11 cellular contexts compared by ENCODE assay signal in genomic region chr9:72304538-72304937, GRCh38.
DNase-seq lines count a peak whose midpoint lies in the region; ATAC-seq and TF ChIP-seq lines count a peak whose summit lies in the region.
"Had no signal": no experiment of that assay in that cellular context is flagged by ENCODE, and none has a peak within 500 bp of the region (broad histone marks: within the 10 kb centered on the region; RNA-seq: fewer than 3 reads in every experiment).

No MANE protein-coding gene starts in this region.

- no peaks in the 10 kb centered on the region for H3K27me3 Mint-ChIP-seq in stimulated activated naive B cell treated with anti-CD40 and anti-IgM and Interleukin-4, amounts not matched to agents 10 μg/mL and 1 μg/mL and 100 μg/mL, for 72 hours
- peaks cover 2% of the 10 kb centered on the region for H3K27me3 Mint-ChIP-seq in endodermal cell (ENCODE audit: insufficient read depth)

- no peaks in the 10 kb centered on the region for H3K36me3 Mint-ChIP-seq in stimulated activated naive B cell treated with anti-CD40 and anti-IgM and Interleukin-4, amounts not matched to agents 10 μg/mL and 1 μg/mL and 100 μg/mL, for 72 hours
- no peaks in the 10 kb centered on the region for H3K36me3 Mint-ChIP-seq in endodermal cell (ENCODE audit: low read depth)

- CTCF ChIA-PET in SK-N-SH (lab: Yijun Ruan, JAX) = no interaction called here

- H3K79me2 ChIP-seq in SK-N-SH (ENCODE audit: insufficient read depth) = no peaks in the 10 kb centered on the region

- DNase-seq in SK-N-SH (no peak), adrenal gland (no peak), right lobe of liver (no peak), endodermal cell (no peak)
- DNase-seq in stimulated activated naive B cell treated with anti-CD40 and anti-IgM and Interleukin-4, amounts not matched to agents 10 μg/mL and 1 μg/mL and 100 μg/mL, for 72 hours = no peak
- DNase-seq: 8988T, Karpas-422, NCI-H69 had no signal

- peak overlapping the region; percentile 91 for H3K27ac Mint-ChIP-seq in stimulated activated naive B cell treated with anti-CD40 and anti-IgM and Interleukin-4, amounts not matched to agents 10 μg/mL and 1 μg/mL and 100 μg/mL, for 72 hours
- no peak overlapping the region for H3K27ac Mint-ChIP-seq in endodermal cell

- H3K4me2 ChIP-seq in SK-N-SH = no peak overlapping the region

- no peak overlapping the region for H3K9ac ChIP-seq in SK-N-SH
- no peak overlapping the region for H3K9ac ChIP-seq in endodermal cell (ENCODE audit: extremely low read depth, low read length, poor library complexity, severe bottlenecking)

- H3K27ac ChIP-seq in SK-N-SH (ENCODE audit: low read depth in 2 of 2, low read length in 1 of 2) (peak overlapping the region in 1 of 2 experiments; percentile 71; a peak in 1 of 4 replicates), adrenal gland (peak overlapping the region in 3 of 5 donors; percentile 57 to 86 (median 77)), right lobe of liver (peak overlapping the region in 2 of 3 donors; percentile 50 to 71), endodermal cell (ENCODE audit: low read depth, low read length) (no peak overlapping the region)

- intact Hi-C loops in adrenal gland (cut with DNase I) (no loop called here), right lobe of liver (cut with DNase I) (no loop called here)

- POLR2A ChIA-PET in SK-N-SH (lab: Yijun Ruan, JAX) = no interaction called here

- H3K27me3 ChIP-seq in SK-N-SH (ENCODE audit: insufficient read depth) (no peaks in the 10 kb centered on the region; the same call in 1 of the 2 replicates), adrenal gland (no peaks in the 10 kb centered on the region), right lobe of liver (no peaks in the 10 kb centered on the region), endodermal cell (ENCODE audit: control insufficient read depth, insufficient read depth, low read length, poor library complexity, severe bottlenecking) (no peaks in the 10 kb centered on the region)

- H3F3A ChIP-seq in SK-N-SH (replicated peaks; ENCODE audit: insufficient read depth) = no peaks in the 10 kb centered on the region

- TF ChIP-seq POLR2A in adrenal gland (IDR thresholded peaks at IDR 0.05) (no peak), right lobe of liver (IDR thresholded peaks at IDR 0.05) (no peak)

- no peaks in the 10 kb centered on the region for H3K36me3 ChIP-seq in SK-N-SH (replicated peaks in 1 of 2; ENCODE audit: control insufficient read depth in 1 of 2, insufficient read depth in 2 of 2, low read length in 1 of 2)
- H3K36me3 ChIP-seq in adrenal gland (replicated peaks in 1 of 2) = no peaks in the 10 kb centered on the region
- H3K36me3 ChIP-seq in right lobe of liver = no peaks in the 10 kb centered on the region
- no peaks in the 10 kb centered on the region for H3K36me3 ChIP-seq in endodermal cell (ENCODE audit: control insufficient read depth, insufficient read depth, low read length)

- no peak for TF ChIP-seq EP300 in SK-N-SH (IDR thresholded peaks at IDR 0.05; ENCODE audit: borderline replicate concordance in 1 of 2, low read depth in 1 of 2, low read length in 1 of 2)

- H2AFZ ChIP-seq in SK-N-SH (ENCODE audit: low read depth) = peak overlapping the region; percentile 65; the same call in 1 of the 2 replicates

- peak overlapping the region; percentile 20 to 32; a peak in 2 of 4 replicates for H3K4me3 ChIP-seq in SK-N-SH (ENCODE audit: low read depth in 2 of 2, low read length in 1 of 2)
- peak overlapping the region in 1 of 4 donors; percentile 45 for H3K4me3 ChIP-seq in adrenal gland
- H3K4me3 ChIP-seq in right lobe of liver = no peak overlapping the region
- H3K4me3 ChIP-seq in endodermal cell (ENCODE audit: low read length) = no peak overlapping the region

- H3K9me3 Mint-ChIP-seq in stimulated activated naive B cell treated with anti-CD40 and anti-IgM and Interleukin-4, amounts not matched to agents 10 μg/mL and 1 μg/mL and 100 μg/mL, for 72 hours = no peaks in the 10 kb centered on the region
- no peaks in the 10 kb centered on the region for H3K9me3 Mint-ChIP-seq in endodermal cell

- 2% methylated on average over 1 of the region's 1 CpG for WGBS in SK-N-SH (ENCODE audit: low lambda C conversion rate)
- WGBS in adrenal gland, 4 donors = 29 to 77% (median 43%) methylated on average over 1 of the region's 1 CpG
- WGBS in right lobe of liver (ENCODE audit: insufficient coverage, low coverage, low lambda C conversion rate, missing lambda C conversion rate) = 18% methylated on average over 1 of the region's 1 CpG
- 78 to 80% methylated on average over 1 of the region's 1 CpG for WGBS in endodermal cell (ENCODE audit: insufficient coverage in 1 of 2, insufficient read length in 1 of 2), 2 experiments

- H3K9me3 ChIP-seq in SK-N-SH (no peaks in the 10 kb centered on the region), adrenal gland (replicated peaks in 1 of 3) (no peaks in the 10 kb centered on the region), right lobe of liver (no peaks in the 10 kb centered on the region), endodermal cell (ENCODE audit: control insufficient read depth, low read length) (no peaks in the 10 kb centered on the region)

- H3K9me2 ChIP-seq in SK-N-SH = no peaks in the 10 kb centered on the region

- no peaks in the 10 kb centered on the region for H4K20me1 ChIP-seq in SK-N-SH (ENCODE audit: insufficient read depth)

- H3K4me1 ChIP-seq in SK-N-SH (ENCODE audit: control insufficient read depth in 1 of 2, insufficient read depth in 2 of 2, low read depth in 1 of 2, low read length in 1 of 2) = no peaks in the 10 kb centered on the region
- H3K4me1 ChIP-seq in adrenal gland (replicated peaks in 1 of 2) = peaks cover under 1 to 1% of the 10 kb centered on the region in 2 donors
- peaks cover 0 to 4% (median 0%) of the 10 kb centered on the region in 4 donors for H3K4me1 ChIP-seq in right lobe of liver
- peaks cover 2% of the 10 kb centered on the region for H3K4me1 ChIP-seq in endodermal cell (ENCODE audit: control insufficient read depth, insufficient read depth, low read length)

- TF ChIP-seq CTCF in SK-N-SH (IDR thresholded peaks at IDR 0.05) = no peak
- TF ChIP-seq CTCF in adrenal gland (IDR thresholded peaks at IDR 0.05) = no peak
- TF ChIP-seq CTCF in right lobe of liver (IDR thresholded peaks at IDR 0.05) = no peak
- TF ChIP-seq CTCF in endodermal cell (conservative IDR thresholded peaks at IDR 0.05) = no peak

- peak overlapping the region; percentile 67 to 80 for H3K4me3 Mint-ChIP-seq in stimulated activated naive B cell treated with anti-CD40 and anti-IgM and Interleukin-4, amounts not matched to agents 10 μg/mL and 1 μg/mL and 100 μg/mL, for 72 hours
- H3K4me3 Mint-ChIP-seq in endodermal cell = no peak overlapping the region

- TF ChIP-seq RAD21 in SK-N-SH (IDR thresholded peaks at IDR 0.05; ENCODE audit: low read length) = no peak

- no peak for ATAC-seq in SK-N-SH treated with all-trans-retinoic acid at 6 μM for 48 hours
- ATAC-seq in right lobe of liver = no peak
- ATAC-seq in stimulated activated naive B cell treated with anti-CD40 and anti-IgM and Interleukin-4, amounts not matched to agents 10 μg/mL and 1 μg/mL and 100 μg/mL, for 72 hours (replicated peaks) = no peak
- no peak for ATAC-seq in HG03175 (IDR thresholded peaks at IDR 0.05; ENCODE audit: unreplicated experiment)
- no peak for ATAC-seq in GM21528 (IDR thresholded peaks at IDR 0.05; ENCODE audit: low FRiP score, unreplicated experiment)

- peaks cover 40 to 62% of the 10 kb centered on the region in 2 donors for H3K4me1 Mint-ChIP-seq in stimulated activated naive B cell treated with anti-CD40 and anti-IgM and Interleukin-4, amounts not matched to agents 10 μg/mL and 1 μg/mL and 100 μg/mL, for 72 hours
- no peaks in the 10 kb centered on the region for H3K4me1 Mint-ChIP-seq in endodermal cell

TF ChIP-seq in SK-N-SH, 30 proteins besides CTCF, POLR2A, EP300 and RAD21:
- TF ChIP-seq POLR2AphosphoS5 (IDR thresholded peaks at IDR 0.05; ENCODE audit: low read depth, low read length) (no peak), FOXJ3 (CRISPR knock-in tag; IDR thresholded peaks at IDR 0.05) (no peak), USF2 (IDR thresholded peaks at IDR 0.05; ENCODE audit: borderline replicate concordance, low read depth, low read length) (no peak), SIN3A (IDR thresholded peaks at IDR 0.05; ENCODE audit: borderline replicate concordance, low read depth, low read length) (no peak), RCOR1 (IDR thresholded peaks at IDR 0.05; ENCODE audit: low read length) (no peak), NRF1 (IDR thresholded peaks at IDR 0.05; ENCODE audit: low read depth, low read length) (no peak), CHD2 (IDR thresholded peaks at IDR 0.05; ENCODE audit: low read length, partially characterized antibody) (no peak)

TF ChIP-seq in SK-N-SH treated with all-trans-retinoic acid at 6 μM for 48 hours, 23 proteins besides CTCF, POLR2A, EP300 and RAD21:
- TF ChIP-seq OSR1 (CRISPR knock-in tag; IDR thresholded peaks at IDR 0.05) = no peak
- no peak for TF ChIP-seq ZC3H10 (CRISPR knock-in tag; IDR thresholded peaks at IDR 0.05)
- no peak for TF ChIP-seq GLIS3 (CRISPR knock-in tag; IDR thresholded peaks at IDR 0.05)
- TF ChIP-seq ZNF70 (CRISPR knock-in tag; IDR thresholded peaks at IDR 0.05) = no peak
- no peak for TF ChIP-seq PPARA (CRISPR knock-in tag; IDR thresholded peaks at IDR 0.05; ENCODE audit: borderline replicate concordance)
- TF ChIP-seq, protein P1, sequence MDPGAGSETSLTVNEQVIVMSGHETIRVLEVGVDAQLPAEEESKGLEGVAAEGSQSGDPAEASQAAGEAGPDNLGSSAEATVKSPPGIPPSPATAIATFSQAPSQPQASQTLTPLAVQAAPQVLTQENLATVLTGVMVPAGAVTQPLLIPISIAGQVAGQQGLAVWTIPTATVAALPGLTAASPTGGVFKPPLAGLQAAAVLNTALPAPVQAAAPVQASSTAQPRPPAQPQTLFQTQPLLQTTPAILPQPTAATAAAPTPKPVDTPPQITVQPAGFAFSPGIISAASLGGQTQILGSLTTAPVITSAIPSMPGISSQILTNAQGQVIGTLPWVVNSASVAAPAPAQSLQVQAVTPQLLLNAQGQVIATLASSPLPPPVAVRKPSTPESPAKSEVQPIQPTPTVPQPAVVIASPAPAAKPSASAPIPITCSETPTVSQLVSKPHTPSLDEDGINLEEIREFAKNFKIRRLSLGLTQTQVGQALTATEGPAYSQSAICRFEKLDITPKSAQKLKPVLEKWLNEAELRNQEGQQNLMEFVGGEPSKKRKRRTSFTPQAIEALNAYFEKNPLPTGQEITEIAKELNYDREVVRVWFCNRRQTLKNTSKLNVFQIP (CRISPR knock-in tag; IDR thresholded peaks at IDR 0.05; ENCODE audit: borderline replicate concordance, low read depth) = no peak
- TF ChIP-seq CSDC2 (CRISPR knock-in tag; IDR thresholded peaks at IDR 0.05) = no peak

Comparison
In these comparisons a context has a peak if more than half of its experiments do, and no peak if none do; other contexts are left out.
1. H3K4me3 ChIP-seq: peak in SK-N-SH (2 of 2); none in right lobe of liver (0 of 3) and endodermal cell (single experiment).